ENCODE assay signal across 8 cellular contexts in genomic region chr22:21044931-21045584, GRCh38. TPM values are rescaled to one million over a fixed set of nuclear protein-coding genes. Genes with fewer than 3 reads are reported as not detected.
DNase-seq lines count a peak whose midpoint lies in the region; ATAC-seq and TF ChIP-seq lines count a peak whose summit lies in the region.

No MANE protein-coding gene starts in this region.

- H3K4me1 ChIP-seq in SK-N-SH (ENCODE audit: control insufficient read depth in 1 of 2, insufficient read depth in 2 of 2, low read depth in 1 of 2, low read length in 1 of 2), result peaks cover 9 to 36% of the 10 kb centered on the region in 2 experiments; a peak in 3 of 4 replicates

- H3K79me2 ChIP-seq in SK-N-SH (ENCODE audit: insufficient read depth) (no peaks in the 10 kb centered on the region), neural cell (replicated peaks; ENCODE audit: insufficient read depth, low read length) (no peaks in the 10 kb centered on the region)

- no peaks in the 10 kb centered on the region for H4K20me1 ChIP-seq in SK-N-SH (ENCODE audit: insufficient read depth)
- no peaks in the 10 kb centered on the region for H4K20me1 ChIP-seq in neural cell (ENCODE audit: insufficient read depth)

- TF ChIP-seq RAD21 in SK-N-SH (IDR thresholded peaks at IDR 0.05; ENCODE audit: low read length) (no peak), neural cell (conservative IDR thresholded peaks at IDR 0.05) (no peak)

- peak overlapping the region; percentile 60 to 65 for H3K4me3 ChIP-seq in SK-N-SH (ENCODE audit: low read depth in 2 of 2, low read length in 1 of 2)
- peak overlapping the region; percentile 69 for H3K4me3 ChIP-seq in neural cell (ENCODE audit: low read length)

- H3K36me3 ChIP-seq in SK-N-SH (replicated peaks in 1 of 2; ENCODE audit: control insufficient read depth in 1 of 2, insufficient read depth in 2 of 2, low read length in 1 of 2) (no peaks in the 10 kb centered on the region), neural cell (ENCODE audit: insufficient read depth, low read length) (no peaks in the 10 kb centered on the region)

- peaks cover 6% of the 10 kb centered on the region for H3F3A ChIP-seq in SK-N-SH (replicated peaks; ENCODE audit: insufficient read depth)
- no peaks in the 10 kb centered on the region for H3F3A ChIP-seq in neural cell (ENCODE audit: insufficient read depth, low read length, poor library complexity, severe bottlenecking)

- H3K9me2 ChIP-seq in SK-N-SH (no peaks in the 10 kb centered on the region), neural cell (ENCODE audit: insufficient read depth, low read length) (no peaks in the 10 kb centered on the region)

- DNase-seq in Right ventricle myocardium inferior (ENCODE audit: missing footprints) (no peak), cardiac septum (ENCODE audit: low spot score) (no peak), SK-N-SH (peak; percentile 64), GF-D8 (lab: John Stamatoyannopoulos, UW) (no peak)

- H3K27ac ChIP-seq in SK-N-SH (ENCODE audit: low read depth in 2 of 2, low read length in 1 of 2), result peak overlapping the region; percentile 73 to 88
- H3K27ac ChIP-seq in neural cell (ENCODE audit: low read length), result peak overlapping the region; percentile 86

- H3K27me3 ChIP-seq in SK-N-SH (ENCODE audit: insufficient read depth), result no peaks in the 10 kb centered on the region
- H3K27me3 ChIP-seq in neural cell (ENCODE audit: insufficient read depth, low read depth, low read length), result no peaks in the 10 kb centered on the region

- intact Hi-C loops in Right ventricle myocardium inferior (cut with DNase I), result no loop called here
- intact Hi-C loops in cardiac septum (cut with DNase I), result loop anchor here (5.0 kb wide), 1 partner anchor 33 kb away; no protein-coding TSS in a partner anchor

- POLR2A ChIA-PET in SK-N-SH (lab: Yijun Ruan, JAX), result interaction anchor here (0.6 to 2.6 kb wide), 4 partner anchors 30 to 63 kb away, joined by 3 to 11 read pairs (median 7); partner anchors contain the start of genes LZTR1, P2RX6 and THAP7

- CTCF ChIA-PET in SK-N-SH (lab: Yijun Ruan, JAX), result interaction anchor here (0.6 to 1.1 kb wide), 2 partner anchors 23 to 59 kb away, joined by 3 to 4 read pairs; no protein-coding TSS in a partner anchor

- H3K9me3 ChIP-seq in SK-N-SH (no peaks in the 10 kb centered on the region), neural cell (ENCODE audit: low read length) (no peaks in the 10 kb centered on the region)

- H3K9ac ChIP-seq in SK-N-SH (peak overlapping the region; percentile 59; the same call in 1 of the 2 replicates), neural cell (ENCODE audit: low read length) (peak overlapping the region; percentile 44)

- peak overlapping the region; percentile 96 for H2AFZ ChIP-seq in SK-N-SH (ENCODE audit: low read depth)
- H2AFZ ChIP-seq in neural cell (ENCODE audit: low read depth, low read length), result no peak overlapping the region

- H3K4me2 ChIP-seq in SK-N-SH (peak overlapping the region; percentile 91), neural cell (ENCODE audit: low read length) (peak overlapping the region; percentile 41)

- TF ChIP-seq EP300 in SK-N-SH (IDR thresholded peaks at IDR 0.05; ENCODE audit: borderline replicate concordance in 1 of 2, low read depth in 1 of 2, low read length in 1 of 2) (no peak), neural cell (conservative IDR thresholded peaks at IDR 0.05; ENCODE audit: poor library complexity, severe bottlenecking) (no peak)

- ATAC-seq in Right ventricle myocardium inferior (peak; percentile 30), esophagus mucosa (peak; percentile 48), GM18519 (IDR thresholded peaks at IDR 0.05; ENCODE audit: low FRiP score, unreplicated experiment) (no peak), GM18498 (IDR thresholded peaks at IDR 0.05; ENCODE audit: unreplicated experiment) (no peak)

- WGBS in SK-N-SH (ENCODE audit: low lambda C conversion rate), result 13% methylated on average over 15 of the region's 15 CpGs

- no peak for TF ChIP-seq CTCF in SK-N-SH (IDR thresholded peaks at IDR 0.05)
- TF ChIP-seq CTCF in neural cell (IDR thresholded peaks at IDR 0.05; ENCODE audit: poor library complexity, severe bottlenecking), result no peak

TF ChIP-seq in SK-N-SH, 30 proteins besides CTCF, POLR2A, EP300 and RAD21 (continues in another document):
- no peak for TF ChIP-seq ZBTB33 (IDR thresholded peaks at IDR 0.05; ENCODE audit: borderline replicate concordance, low read depth)
- peak; percentile 15; the same call in 1 of the 2 replicates for TF ChIP-seq PBX3 (IDR thresholded peaks at IDR 0.05)
- no peak for TF ChIP-seq RFX5 (IDR thresholded peaks at IDR 0.05; ENCODE audit: low read length)

TF ChIP-seq in neural cell, 6 proteins besides CTCF, POLR2A, EP300 and RAD21:
- TF ChIP-seq REST (IDR thresholded peaks at IDR 0.05; ENCODE audit: borderline replicate concordance) (no peak), EZH2 (IDR thresholded peaks at IDR 0.05; ENCODE audit: borderline replicate concordance, insufficient read depth, low read length, poor library complexity, severe bottlenecking) (no peak), TAF1 (IDR thresholded peaks at IDR 0.05; ENCODE audit: low read depth) (no peak), POLR2AphosphoS5 (IDR thresholded peaks at IDR 0.05) (no peak), SMC3 (conservative IDR thresholded peaks at IDR 0.05; ENCODE audit: poor library complexity) (no peak), MXI1 (conservative IDR thresholded peaks at IDR 0.05; ENCODE audit: poor library complexity, severe bottlenecking) (no peak)

RNA-seq across cellular contexts. Expression of gene LRRC74B, which starts 0.7 kb away (rescaled TPM):
- total RNA-seq in Right ventricle myocardium inferior (not detected), cardiac septum (not detected), esophagus mucosa (0.20 TPM)
- polyA plus RNA-seq in SK-N-SH (2012; rRNA removed) (0.02 and 0.03 TPM in 2 replicates), neural cell (not detected in 2 replicates)
- polyA plus RNA-seq in SK-N-SH (2012; cell fraction: cytosol; rRNA removed), result not detected in 2 replicates
- 0.18 and 0.22 TPM in 2 replicates for polyA plus RNA-seq in SK-N-SH (2012; cell fraction: nucleus; rRNA removed)
- not detected in 2 replicates for polyA minus RNA-seq in neural cell

RNA-seq across cellular contexts. Expression of gene SLC7A4, which starts 12.7 kb away (rescaled TPM):
- total RNA-seq in Right ventricle myocardium inferior (0.51 TPM), cardiac septum (not detected), esophagus mucosa (4.2 TPM)
- polyA plus RNA-seq in SK-N-SH (2012; rRNA removed) (0.02 TPM in 1 of 2 replicates, not detected in the other), neural cell (not detected in 2 replicates)
- 0.01 and 0.04 TPM in 2 replicates for polyA plus RNA-seq in SK-N-SH (2012; cell fraction: cytosol; rRNA removed)
- polyA plus RNA-seq in SK-N-SH (2012; cell fraction: nucleus; rRNA removed), result 0.07 and 0.11 TPM in 2 replicates
- 0.35 TPM in 1 of 2 replicates, not detected in the other for polyA minus RNA-seq in neural cell

RNA-seq across cellular contexts. Expression of gene P2RX6, which starts 30.1 kb away (rescaled TPM):
- total RNA-seq in Right ventricle myocardium inferior (2.8 TPM), cardiac septum (5.4 TPM), esophagus mucosa (0.64 TPM)
- polyA plus RNA-seq in SK-N-SH (2012; rRNA removed) (7.1 and 12.9 TPM in 2 replicates), neural cell (0.17 and 0.48 TPM in 2 replicates)
- polyA plus RNA-seq in SK-N-SH (2012; cell fraction: cytosol; rRNA removed), result 1.4 and 2.6 TPM in 2 replicates
- polyA plus RNA-seq in SK-N-SH (2012; cell fraction: nucleus; rRNA removed), result 78.5 and 91.0 TPM in 2 replicates
- polyA minus RNA-seq in neural cell, result not detected in 2 replicates

RNA-seq across cellular contexts. Expression of gene THAP7, which starts 43.1 kb away (rescaled TPM):
- total RNA-seq in Right ventricle myocardium inferior (17.0 TPM), cardiac septum (18.2 TPM), esophagus mucosa (13.3 TPM)
- polyA plus RNA-seq in SK-N-SH (2012; rRNA removed) (26.3 and 32.0 TPM in 2 replicates), neural cell (28.7 and 47.4 TPM in 2 replicates)
- 13.8 and 18.1 TPM in 2 replicates for polyA plus RNA-seq in SK-N-SH (2012; cell fraction: cytosol; rRNA removed)
- 74.4 and 90.6 TPM in 2 replicates for polyA plus RNA-seq in SK-N-SH (2012; cell fraction: nucleus; rRNA removed)
- 27.8 and 36.8 TPM in 2 replicates for polyA minus RNA-seq in neural cell

Comparison
In these comparisons a context has a peak if more than half of its experiments do, and no peak if none do; other contexts are left out.
1. ATAC-seq: peak in Right ventricle myocardium inferior (single experiment) and esophagus mucosa (single experiment); none in GM18519 (single experiment) and GM18498 (single experiment).